In the genomic region with DNA sequence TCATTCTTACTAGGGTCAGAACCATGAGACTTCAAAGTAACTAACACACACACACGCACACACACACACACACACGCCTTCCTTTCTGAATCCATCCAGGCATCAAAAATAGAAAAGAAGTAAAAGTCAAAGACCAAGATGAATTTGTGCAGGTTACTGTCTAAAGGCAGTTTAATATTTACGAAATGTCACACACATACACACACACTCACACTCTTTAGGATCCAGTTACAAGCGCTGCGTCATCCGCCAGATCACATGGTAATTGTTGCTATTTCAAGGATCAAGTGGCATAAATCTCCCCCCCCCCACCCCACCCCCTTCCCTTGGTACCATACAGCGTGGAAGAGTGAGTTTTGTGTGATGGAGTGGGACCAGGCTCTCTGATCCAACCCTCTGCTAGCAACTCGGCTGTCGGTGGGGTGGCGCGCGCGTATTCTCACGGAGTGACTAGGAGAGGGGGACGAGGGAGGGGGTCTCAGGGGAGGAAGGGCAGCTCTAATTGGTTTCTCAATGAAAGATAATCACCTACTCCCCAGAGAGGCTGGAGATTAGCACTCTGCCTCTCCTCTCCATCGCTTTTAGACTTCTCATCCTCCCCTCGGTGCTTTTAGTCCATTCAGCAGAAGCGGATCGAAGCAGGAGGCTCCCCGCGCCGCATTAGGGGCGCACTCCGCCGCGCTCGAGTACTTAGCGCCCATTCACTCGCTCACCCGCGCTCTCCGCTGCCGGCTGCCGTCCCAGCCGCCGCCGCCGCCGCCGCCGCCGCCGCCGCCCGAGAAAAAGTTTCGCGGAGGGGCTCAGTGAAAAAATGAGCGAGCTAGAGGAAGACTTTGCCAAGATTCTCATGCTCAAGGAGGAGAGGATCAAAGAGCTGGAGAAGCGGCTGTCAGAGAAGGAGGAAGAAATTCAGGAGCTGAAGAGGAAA, we compare ENCODE assay signal across 1 cellular context.
TF ChIP-seq lines count a peak whose summit lies in the region.

No MANE protein-coding gene starts in this region.

TF ChIP-seq in HEK293, 187 proteins besides CTCF, POLR2A, EP300 and RAD21 (continued from another document):
- TF ChIP-seq, protein P1, sequence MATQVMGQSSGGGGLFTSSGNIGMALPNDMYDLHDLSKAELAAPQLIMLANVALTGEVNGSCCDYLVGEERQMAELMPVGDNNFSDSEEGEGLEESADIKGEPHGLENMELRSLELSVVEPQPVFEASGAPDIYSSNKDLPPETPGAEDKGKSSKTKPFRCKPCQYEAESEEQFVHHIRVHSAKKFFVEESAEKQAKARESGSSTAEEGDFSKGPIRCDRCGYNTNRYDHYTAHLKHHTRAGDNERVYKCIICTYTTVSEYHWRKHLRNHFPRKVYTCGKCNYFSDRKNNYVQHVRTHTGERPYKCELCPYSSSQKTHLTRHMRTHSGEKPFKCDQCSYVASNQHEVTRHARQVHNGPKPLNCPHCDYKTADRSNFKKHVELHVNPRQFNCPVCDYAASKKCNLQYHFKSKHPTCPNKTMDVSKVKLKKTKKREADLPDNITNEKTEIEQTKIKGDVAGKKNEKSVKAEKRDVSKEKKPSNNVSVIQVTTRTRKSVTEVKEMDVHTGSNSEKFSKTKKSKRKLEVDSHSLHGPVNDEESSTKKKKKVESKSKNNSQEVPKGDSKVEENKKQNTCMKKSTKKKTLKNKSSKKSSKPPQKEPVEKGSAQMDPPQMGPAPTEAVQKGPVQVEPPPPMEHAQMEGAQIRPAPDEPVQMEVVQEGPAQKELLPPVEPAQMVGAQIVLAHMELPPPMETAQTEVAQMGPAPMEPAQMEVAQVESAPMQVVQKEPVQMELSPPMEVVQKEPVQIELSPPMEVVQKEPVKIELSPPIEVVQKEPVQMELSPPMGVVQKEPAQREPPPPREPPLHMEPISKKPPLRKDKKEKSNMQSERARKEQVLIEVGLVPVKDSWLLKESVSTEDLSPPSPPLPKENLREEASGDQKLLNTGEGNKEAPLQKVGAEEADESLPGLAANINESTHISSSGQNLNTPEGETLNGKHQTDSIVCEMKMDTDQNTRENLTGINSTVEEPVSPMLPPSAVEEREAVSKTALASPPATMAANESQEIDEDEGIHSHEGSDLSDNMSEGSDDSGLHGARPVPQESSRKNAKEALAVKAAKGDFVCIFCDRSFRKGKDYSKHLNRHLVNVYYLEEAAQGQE (tag by site-specific recombination; IDR thresholded peaks at IDR 0.05), result peak; percentile 11; the same call in 1 of the 2 replicates
- TF ChIP-seq ZNF701 (tag by site-specific recombination; IDR thresholded peaks at IDR 0.05) (no peak), GLIS2 (tag by site-specific recombination; IDR thresholded peaks at IDR 0.05) (peak; percentile 77), ZNF747 (tag by site-specific recombination; IDR thresholded peaks at IDR 0.05) (no peak), MZF1 (tag by site-specific recombination; IDR thresholded peaks at IDR 0.05; ENCODE audit: borderline replicate concordance) (0 out of 2 replicates have a peak, but pooled peaks have one; percentile 16), ZNF660 (tag by site-specific recombination; IDR thresholded peaks at IDR 0.05) (0 out of 2 replicates have a peak, but pooled peaks have one; percentile 49), ZNF324 (tag by site-specific recombination; IDR thresholded peaks at IDR 0.05) (peak; percentile 59; the same call in 1 of the 2 replicates), ZNF501 (tag by site-specific recombination; IDR thresholded peaks at IDR 0.05) (peak; percentile 76; the same call in 1 of the 2 replicates), ZEB2 (tag by site-specific recombination; IDR thresholded peaks at IDR 0.05) (peak; percentile 75), ZNF221 (tag by site-specific recombination; IDR thresholded peaks at IDR 0.05; ENCODE audit: borderline replicate concordance) (no peak), ZBTB20 (tag by site-specific recombination; IDR thresholded peaks at IDR 0.05) (peak; percentile 49; the same call in 1 of the 2 replicates), SP2 (tag by site-specific recombination; IDR thresholded peaks at IDR 0.05) (peak; percentile 45), KLF16 (tag by site-specific recombination; IDR thresholded peaks at IDR 0.05) (peak; percentile 37; the same call in 1 of the 2 replicates), ZNF341 (tag by site-specific recombination; IDR thresholded peaks at IDR 0.05; ENCODE audit: low read depth) (peak; percentile 94), ZNF837 (tag by site-specific recombination; IDR thresholded peaks at IDR 0.05) (peak; percentile 74; the same call in 1 of the 2 replicates)
- TF ChIP-seq, protein P2, sequence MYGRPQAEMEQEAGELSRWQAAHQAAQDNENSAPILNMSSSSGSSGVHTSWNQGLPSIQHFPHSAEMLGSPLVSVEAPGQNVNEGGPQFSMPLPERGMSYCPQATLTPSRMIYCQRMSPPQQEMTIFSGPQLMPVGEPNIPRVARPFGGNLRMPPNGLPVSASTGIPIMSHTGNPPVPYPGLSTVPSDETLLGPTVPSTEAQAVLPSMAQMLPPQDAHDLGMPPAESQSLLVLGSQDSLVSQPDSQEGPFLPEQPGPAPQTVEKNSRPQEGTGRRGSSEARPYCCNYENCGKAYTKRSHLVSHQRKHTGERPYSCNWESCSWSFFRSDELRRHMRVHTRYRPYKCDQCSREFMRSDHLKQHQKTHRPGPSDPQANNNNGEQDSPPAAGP (tag by site-specific recombination; IDR thresholded peaks at IDR 0.05), result 0 out of 2 replicates have a peak, but pooled peaks have one; percentile 63
- TF ChIP-seq, protein P3, sequence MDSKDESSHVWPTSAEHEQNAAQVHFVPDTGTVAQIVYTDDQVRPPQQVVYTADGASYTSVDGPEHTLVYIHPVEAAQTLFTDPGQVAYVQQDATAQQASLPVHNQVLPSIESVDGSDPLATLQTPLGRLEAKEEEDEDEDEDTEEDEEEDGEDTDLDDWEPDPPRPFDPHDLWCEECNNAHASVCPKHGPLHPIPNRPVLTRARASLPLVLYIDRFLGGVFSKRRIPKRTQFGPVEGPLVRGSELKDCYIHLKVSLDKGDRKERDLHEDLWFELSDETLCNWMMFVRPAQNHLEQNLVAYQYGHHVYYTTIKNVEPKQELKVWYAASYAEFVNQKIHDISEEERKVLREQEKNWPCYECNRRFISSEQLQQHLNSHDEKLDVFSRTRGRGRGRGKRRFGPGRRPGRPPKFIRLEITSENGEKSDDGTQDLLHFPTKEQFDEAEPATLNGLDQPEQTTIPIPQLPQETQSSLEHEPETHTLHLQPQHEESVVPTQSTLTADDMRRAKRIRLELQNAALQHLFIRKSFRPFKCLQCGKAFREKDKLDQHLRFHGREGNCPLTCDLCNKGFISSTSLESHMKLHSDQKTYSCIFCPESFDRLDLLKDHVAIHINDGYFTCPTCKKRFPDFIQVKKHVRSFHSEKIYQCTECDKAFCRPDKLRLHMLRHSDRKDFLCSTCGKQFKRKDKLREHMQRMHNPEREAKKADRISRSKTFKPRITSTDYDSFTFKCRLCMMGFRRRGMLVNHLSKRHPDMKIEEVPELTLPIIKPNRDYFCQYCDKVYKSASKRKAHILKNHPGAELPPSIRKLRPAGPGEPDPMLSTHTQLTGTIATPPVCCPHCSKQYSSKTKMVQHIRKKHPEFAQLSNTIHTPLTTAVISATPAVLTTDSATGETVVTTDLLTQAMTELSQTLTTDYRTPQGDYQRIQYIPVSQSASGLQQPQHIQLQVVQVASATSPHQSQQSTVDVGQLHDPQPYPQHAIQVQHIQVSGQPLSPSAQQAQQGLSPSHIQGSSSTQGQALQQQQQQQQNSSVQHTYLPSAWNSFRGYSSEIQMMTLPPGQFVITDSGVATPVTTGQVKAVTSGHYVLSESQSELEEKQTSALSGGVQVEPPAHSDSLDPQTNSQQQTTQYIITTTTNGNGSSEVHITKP (tag by site-specific recombination; IDR thresholded peaks at IDR 0.05), result peak; percentile 92
- TF ChIP-seq, protein P4, sequence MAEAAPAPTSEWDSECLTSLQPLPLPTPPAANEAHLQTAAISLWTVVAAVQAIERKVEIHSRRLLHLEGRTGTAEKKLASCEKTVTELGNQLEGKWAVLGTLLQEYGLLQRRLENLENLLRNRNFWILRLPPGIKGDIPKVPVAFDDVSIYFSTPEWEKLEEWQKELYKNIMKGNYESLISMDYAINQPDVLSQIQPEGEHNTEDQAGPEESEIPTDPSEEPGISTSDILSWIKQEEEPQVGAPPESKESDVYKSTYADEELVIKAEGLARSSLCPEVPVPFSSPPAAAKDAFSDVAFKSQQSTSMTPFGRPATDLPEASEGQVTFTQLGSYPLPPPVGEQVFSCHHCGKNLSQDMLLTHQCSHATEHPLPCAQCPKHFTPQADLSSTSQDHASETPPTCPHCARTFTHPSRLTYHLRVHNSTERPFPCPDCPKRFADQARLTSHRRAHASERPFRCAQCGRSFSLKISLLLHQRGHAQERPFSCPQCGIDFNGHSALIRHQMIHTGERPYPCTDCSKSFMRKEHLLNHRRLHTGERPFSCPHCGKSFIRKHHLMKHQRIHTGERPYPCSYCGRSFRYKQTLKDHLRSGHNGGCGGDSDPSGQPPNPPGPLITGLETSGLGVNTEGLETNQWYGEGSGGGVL (tag by site-specific recombination; IDR thresholded peaks at IDR 0.05), result peak; percentile 94
- TF ChIP-seq, protein P5, sequence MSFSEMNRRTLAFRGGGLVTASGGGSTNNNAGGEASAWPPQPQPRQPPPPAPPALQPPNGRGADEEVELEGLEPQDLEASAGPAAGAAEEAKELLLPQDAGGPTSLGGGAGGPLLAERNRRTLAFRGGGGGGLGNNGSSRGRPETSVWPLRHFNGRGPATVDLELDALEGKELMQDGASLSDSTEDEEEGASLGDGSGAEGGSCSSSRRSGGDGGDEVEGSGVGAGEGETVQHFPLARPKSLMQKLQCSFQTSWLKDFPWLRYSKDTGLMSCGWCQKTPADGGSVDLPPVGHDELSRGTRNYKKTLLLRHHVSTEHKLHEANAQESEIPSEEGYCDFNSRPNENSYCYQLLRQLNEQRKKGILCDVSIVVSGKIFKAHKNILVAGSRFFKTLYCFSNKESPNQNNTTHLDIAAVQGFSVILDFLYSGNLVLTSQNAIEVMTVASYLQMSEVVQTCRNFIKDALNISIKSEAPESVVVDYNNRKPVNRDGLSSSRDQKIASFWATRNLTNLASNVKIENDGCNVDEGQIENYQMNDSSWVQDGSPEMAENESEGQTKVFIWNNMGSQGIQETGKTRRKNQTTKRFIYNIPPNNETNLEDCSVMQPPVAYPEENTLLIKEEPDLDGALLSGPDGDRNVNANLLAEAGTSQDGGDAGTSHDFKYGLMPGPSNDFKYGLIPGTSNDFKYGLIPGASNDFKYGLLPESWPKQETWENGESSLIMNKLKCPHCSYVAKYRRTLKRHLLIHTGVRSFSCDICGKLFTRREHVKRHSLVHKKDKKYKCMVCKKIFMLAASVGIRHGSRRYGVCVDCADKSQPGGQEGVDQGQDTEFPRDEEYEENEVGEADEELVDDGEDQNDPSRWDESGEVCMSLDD (tag by site-specific recombination; IDR thresholded peaks at IDR 0.05), result no peak
- TF ChIP-seq, protein P6, sequence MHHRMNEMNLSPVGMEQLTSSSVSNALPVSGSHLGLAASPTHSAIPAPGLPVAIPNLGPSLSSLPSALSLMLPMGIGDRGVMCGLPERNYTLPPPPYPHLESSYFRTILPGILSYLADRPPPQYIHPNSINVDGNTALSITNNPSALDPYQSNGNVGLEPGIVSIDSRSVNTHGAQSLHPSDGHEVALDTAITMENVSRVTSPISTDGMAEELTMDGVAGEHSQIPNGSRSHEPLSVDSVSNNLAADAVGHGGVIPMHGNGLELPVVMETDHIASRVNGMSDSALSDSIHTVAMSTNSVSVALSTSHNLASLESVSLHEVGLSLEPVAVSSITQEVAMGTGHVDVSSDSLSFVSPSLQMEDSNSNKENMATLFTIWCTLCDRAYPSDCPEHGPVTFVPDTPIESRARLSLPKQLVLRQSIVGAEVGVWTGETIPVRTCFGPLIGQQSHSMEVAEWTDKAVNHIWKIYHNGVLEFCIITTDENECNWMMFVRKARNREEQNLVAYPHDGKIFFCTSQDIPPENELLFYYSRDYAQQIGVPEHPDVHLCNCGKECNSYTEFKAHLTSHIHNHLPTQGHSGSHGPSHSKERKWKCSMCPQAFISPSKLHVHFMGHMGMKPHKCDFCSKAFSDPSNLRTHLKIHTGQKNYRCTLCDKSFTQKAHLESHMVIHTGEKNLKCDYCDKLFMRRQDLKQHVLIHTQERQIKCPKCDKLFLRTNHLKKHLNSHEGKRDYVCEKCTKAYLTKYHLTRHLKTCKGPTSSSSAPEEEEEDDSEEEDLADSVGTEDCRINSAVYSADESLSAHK (tag by site-specific recombination; IDR thresholded peaks at IDR 0.05), result peak; percentile 62
- TF ChIP-seq, protein P7, sequence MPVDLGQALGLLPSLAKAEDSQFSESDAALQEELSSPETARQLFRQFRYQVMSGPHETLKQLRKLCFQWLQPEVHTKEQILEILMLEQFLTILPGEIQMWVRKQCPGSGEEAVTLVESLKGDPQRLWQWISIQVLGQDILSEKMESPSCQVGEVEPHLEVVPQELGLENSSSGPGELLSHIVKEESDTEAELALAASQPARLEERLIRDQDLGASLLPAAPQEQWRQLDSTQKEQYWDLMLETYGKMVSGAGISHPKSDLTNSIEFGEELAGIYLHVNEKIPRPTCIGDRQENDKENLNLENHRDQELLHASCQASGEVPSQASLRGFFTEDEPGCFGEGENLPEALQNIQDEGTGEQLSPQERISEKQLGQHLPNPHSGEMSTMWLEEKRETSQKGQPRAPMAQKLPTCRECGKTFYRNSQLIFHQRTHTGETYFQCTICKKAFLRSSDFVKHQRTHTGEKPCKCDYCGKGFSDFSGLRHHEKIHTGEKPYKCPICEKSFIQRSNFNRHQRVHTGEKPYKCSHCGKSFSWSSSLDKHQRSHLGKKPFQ (tag by site-specific recombination; IDR thresholded peaks at IDR 0.05), result peak; percentile 86
